ENCODE assay signal across 1 cellular context in genomic region chr11:107408762-107409200, GRCh38.
TF ChIP-seq lines count a peak whose summit lies in the region.

No MANE protein-coding gene starts in this region.

TF ChIP-seq in HepG2, 621 proteins besides CTCF, POLR2A, EP300 and RAD21 (continued from another document and continues in another):
- TF ChIP-seq, protein P1, sequence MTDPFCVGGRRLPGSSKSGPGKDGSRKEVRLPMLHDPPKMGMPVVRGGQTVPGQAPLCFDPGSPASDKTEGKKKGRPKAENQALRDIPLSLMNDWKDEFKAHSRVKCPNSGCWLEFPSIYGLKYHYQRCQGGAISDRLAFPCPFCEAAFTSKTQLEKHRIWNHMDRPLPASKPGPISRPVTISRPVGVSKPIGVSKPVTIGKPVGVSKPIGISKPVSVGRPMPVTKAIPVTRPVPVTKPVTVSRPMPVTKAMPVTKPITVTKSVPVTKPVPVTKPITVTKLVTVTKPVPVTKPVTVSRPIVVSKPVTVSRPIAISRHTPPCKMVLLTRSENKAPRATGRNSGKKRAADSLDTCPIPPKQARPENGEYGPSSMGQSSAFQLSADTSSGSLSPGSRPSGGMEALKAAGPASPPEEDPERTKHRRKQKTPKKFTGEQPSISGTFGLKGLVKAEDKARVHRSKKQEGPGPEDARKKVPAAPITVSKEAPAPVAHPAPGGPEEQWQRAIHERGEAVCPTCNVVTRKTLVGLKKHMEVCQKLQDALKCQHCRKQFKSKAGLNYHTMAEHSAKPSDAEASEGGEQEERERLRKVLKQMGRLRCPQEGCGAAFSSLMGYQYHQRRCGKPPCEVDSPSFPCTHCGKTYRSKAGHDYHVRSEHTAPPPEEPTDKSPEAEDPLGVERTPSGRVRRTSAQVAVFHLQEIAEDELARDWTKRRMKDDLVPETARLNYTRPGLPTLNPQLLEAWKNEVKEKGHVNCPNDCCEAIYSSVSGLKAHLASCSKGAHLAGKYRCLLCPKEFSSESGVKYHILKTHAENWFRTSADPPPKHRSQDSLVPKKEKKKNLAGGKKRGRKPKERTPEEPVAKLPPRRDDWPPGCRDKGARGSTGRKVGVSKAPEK (CRISPR knock-in tag; IDR thresholded peaks at IDR 0.05; ENCODE audit: borderline replicate concordance) = no peak
- no peak for TF ChIP-seq ZNF747 (CRISPR knock-in tag; IDR thresholded peaks at IDR 0.05; ENCODE audit: borderline replicate concordance)
- peak; percentile 86 for TF ChIP-seq HHEX (CRISPR knock-in tag; IDR thresholded peaks at IDR 0.05)
- TF ChIP-seq PAWR (CRISPR knock-in tag; IDR thresholded peaks at IDR 0.05; ENCODE audit: borderline replicate concordance) = 0 out of 2 replicates have a peak, but pooled peaks have one; percentile 50
- TF ChIP-seq EHMT2 (IDR thresholded peaks at IDR 0.05; ENCODE audit: borderline replicate concordance, low read depth, low read length) = no peak; the same call in 1 of the 2 replicates
- TF ChIP-seq, protein P2, sequence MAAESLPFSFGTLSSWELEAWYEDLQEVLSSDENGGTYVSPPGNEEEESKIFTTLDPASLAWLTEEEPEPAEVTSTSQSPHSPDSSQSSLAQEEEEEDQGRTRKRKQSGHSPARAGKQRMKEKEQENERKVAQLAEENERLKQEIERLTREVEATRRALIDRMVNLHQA (CRISPR knock-in tag; IDR thresholded peaks at IDR 0.05) = no peak
- no peak for TF ChIP-seq SRF (IDR thresholded peaks at IDR 0.05; ENCODE audit: low read depth, low read length)
- TF ChIP-seq, protein P3, sequence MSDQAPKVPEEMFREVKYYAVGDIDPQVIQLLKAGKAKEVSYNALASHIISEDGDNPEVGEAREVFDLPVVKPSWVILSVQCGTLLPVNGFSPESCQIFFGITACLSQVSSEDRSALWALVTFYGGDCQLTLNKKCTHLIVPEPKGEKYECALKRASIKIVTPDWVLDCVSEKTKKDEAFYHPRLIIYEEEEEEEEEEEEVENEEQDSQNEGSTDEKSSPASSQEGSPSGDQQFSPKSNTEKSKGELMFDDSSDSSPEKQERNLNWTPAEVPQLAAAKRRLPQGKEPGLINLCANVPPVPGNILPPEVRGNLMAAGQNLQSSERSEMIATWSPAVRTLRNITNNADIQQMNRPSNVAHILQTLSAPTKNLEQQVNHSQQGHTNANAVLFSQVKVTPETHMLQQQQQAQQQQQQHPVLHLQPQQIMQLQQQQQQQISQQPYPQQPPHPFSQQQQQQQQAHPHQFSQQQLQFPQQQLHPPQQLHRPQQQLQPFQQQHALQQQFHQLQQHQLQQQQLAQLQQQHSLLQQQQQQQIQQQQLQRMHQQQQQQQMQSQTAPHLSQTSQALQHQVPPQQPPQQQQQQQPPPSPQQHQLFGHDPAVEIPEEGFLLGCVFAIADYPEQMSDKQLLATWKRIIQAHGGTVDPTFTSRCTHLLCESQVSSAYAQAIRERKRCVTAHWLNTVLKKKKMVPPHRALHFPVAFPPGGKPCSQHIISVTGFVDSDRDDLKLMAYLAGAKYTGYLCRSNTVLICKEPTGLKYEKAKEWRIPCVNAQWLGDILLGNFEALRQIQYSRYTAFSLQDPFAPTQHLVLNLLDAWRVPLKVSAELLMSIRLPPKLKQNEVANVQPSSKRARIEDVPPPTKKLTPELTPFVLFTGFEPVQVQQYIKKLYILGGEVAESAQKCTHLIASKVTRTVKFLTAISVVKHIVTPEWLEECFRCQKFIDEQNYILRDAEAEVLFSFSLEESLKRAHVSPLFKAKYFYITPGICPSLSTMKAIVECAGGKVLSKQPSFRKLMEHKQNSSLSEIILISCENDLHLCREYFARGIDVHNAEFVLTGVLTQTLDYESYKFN (CRISPR knock-in tag; conservative IDR thresholded peaks at IDR 0.05) = peak; percentile 94
- TF ChIP-seq RARA (CRISPR knock-in tag; IDR thresholded peaks at IDR 0.05) = peak; percentile 85
- peak; percentile 9; the same call in 1 of the 2 replicates for TF ChIP-seq CEBPG (CRISPR knock-in tag; IDR thresholded peaks at IDR 0.05)
- TF ChIP-seq MAFK (conservative IDR thresholded peaks at IDR 0.05 in 1 of 2, IDR thresholded peaks at IDR 0.05 in 1 of 2; ENCODE audit: low read length in 2 of 2) = no peak
- TF ChIP-seq TBX3 (IDR thresholded peaks at IDR 0.05; ENCODE audit: borderline replicate concordance) = peak; percentile 91
- TF ChIP-seq, protein P4, sequence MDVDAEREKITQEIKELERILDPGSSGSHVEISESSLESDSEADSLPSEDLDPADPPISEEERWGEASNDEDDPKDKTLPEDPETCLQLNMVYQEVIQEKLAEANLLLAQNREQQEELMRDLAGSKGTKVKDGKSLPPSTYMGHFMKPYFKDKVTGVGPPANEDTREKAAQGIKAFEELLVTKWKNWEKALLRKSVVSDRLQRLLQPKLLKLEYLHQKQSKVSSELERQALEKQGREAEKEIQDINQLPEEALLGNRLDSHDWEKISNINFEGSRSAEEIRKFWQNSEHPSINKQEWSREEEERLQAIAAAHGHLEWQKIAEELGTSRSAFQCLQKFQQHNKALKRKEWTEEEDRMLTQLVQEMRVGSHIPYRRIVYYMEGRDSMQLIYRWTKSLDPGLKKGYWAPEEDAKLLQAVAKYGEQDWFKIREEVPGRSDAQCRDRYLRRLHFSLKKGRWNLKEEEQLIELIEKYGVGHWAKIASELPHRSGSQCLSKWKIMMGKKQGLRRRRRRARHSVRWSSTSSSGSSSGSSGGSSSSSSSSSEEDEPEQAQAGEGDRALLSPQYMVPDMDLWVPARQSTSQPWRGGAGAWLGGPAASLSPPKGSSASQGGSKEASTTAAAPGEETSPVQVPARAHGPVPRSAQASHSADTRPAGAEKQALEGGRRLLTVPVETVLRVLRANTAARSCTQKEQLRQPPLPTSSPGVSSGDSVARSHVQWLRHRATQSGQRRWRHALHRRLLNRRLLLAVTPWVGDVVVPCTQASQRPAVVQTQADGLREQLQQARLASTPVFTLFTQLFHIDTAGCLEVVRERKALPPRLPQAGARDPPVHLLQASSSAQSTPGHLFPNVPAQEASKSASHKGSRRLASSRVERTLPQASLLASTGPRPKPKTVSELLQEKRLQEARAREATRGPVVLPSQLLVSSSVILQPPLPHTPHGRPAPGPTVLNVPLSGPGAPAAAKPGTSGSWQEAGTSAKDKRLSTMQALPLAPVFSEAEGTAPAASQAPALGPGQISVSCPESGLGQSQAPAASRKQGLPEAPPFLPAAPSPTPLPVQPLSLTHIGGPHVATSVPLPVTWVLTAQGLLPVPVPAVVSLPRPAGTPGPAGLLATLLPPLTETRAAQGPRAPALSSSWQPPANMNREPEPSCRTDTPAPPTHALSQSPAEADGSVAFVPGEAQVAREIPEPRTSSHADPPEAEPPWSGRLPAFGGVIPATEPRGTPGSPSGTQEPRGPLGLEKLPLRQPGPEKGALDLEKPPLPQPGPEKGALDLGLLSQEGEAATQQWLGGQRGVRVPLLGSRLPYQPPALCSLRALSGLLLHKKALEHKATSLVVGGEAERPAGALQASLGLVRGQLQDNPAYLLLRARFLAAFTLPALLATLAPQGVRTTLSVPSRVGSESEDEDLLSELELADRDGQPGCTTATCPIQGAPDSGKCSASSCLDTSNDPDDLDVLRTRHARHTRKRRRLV (CRISPR knock-in tag; IDR thresholded peaks at IDR 0.05) = no peak
- TF ChIP-seq ZBTB1 (CRISPR knock-in tag; IDR thresholded peaks at IDR 0.05; ENCODE audit: borderline replicate concordance) = no peak
- peak; percentile 85 for TF ChIP-seq HDAC2 (CRISPR knock-in tag; IDR thresholded peaks at IDR 0.05)
- no peak for TF ChIP-seq ZFP62 (CRISPR knock-in tag; IDR thresholded peaks at IDR 0.05)
- TF ChIP-seq, protein P5, sequence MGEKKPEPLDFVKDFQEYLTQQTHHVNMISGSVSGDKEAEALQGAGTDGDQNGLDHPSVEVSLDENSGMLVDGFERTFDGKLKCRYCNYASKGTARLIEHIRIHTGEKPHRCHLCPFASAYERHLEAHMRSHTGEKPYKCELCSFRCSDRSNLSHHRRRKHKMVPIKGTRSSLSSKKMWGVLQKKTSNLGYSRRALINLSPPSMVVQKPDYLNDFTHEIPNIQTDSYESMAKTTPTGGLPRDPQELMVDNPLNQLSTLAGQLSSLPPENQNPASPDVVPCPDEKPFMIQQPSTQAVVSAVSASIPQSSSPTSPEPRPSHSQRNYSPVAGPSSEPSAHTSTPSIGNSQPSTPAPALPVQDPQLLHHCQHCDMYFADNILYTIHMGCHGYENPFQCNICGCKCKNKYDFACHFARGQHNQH (CRISPR knock-in tag; IDR thresholded peaks at IDR 0.05) = peak; percentile 69; the same call in 1 of the 2 replicates
- peak; percentile 62; the same call in 1 of the 2 replicates for TF ChIP-seq ZKSCAN8 (CRISPR knock-in tag; IDR thresholded peaks at IDR 0.05; ENCODE audit: borderline replicate concordance)
- no peak for TF ChIP-seq AGO1 (IDR thresholded peaks at IDR 0.05; ENCODE audit: low read depth, low read length, poor library complexity, severe bottlenecking)
- TF ChIP-seq ZNF605 (CRISPR knock-in tag; IDR thresholded peaks at IDR 0.05) = no peak
- TF ChIP-seq TARDBP (CRISPR knock-in tag; IDR thresholded peaks at IDR 0.05) = peak; percentile 73
- TF ChIP-seq MEIS2 (CRISPR knock-in tag; IDR thresholded peaks at IDR 0.05) = no peak
- no peak for TF ChIP-seq IKZF4 (CRISPR knock-in tag; IDR thresholded peaks at IDR 0.05; ENCODE audit: borderline replicate concordance, low read depth, not compliant biosample characterization)
- peak; percentile 43; the same call in 1 of the 2 replicates for TF ChIP-seq SIX4 (CRISPR knock-in tag; IDR thresholded peaks at IDR 0.05)
- TF ChIP-seq ZNF263 (CRISPR knock-in tag; IDR thresholded peaks at IDR 0.05) = no peak
- TF ChIP-seq ZNF432 (CRISPR knock-in tag; IDR thresholded peaks at IDR 0.05; ENCODE audit: borderline replicate concordance) = no peak
- no peak for TF ChIP-seq NFKB2 (CRISPR knock-in tag; IDR thresholded peaks at IDR 0.05; ENCODE audit: borderline replicate concordance)
- peak; percentile 74 for TF ChIP-seq NFIC (IDR thresholded peaks at IDR 0.05; ENCODE audit: low read length)
- peak; percentile 91 for TF ChIP-seq FOXA1 (IDR thresholded peaks at IDR 0.05)
- peak; percentile 82 for TF ChIP-seq FOXA1 (CRISPR knock-in tag; IDR thresholded peaks at IDR 0.05)
- TF ChIP-seq SOX13 (IDR thresholded peaks at IDR 0.05) = no peak
- TF ChIP-seq SOX13 (CRISPR knock-in tag; conservative IDR thresholded peaks at IDR 0.05 in 1 of 2, IDR thresholded peaks at IDR 0.05 in 1 of 2) = peak in 1 of 2 experiments; percentile 83; a peak in 2 of 4 replicates
- TF ChIP-seq RXRB (CRISPR knock-in tag; IDR thresholded peaks at IDR 0.05; ENCODE audit: borderline replicate concordance) = peak; percentile 77; the same call in 1 of the 2 replicates
- TF ChIP-seq MIXL1 (CRISPR knock-in tag; IDR thresholded peaks at IDR 0.05) = peak; percentile 94
- 0 out of 2 replicates have a peak, but pooled peaks have one; percentile 31 for TF ChIP-seq ZBTB7B (CRISPR knock-in tag; IDR thresholded peaks at IDR 0.05)
- TF ChIP-seq NR2C2 (CRISPR knock-in tag; IDR thresholded peaks at IDR 0.05; ENCODE audit: borderline replicate concordance) = peak; percentile 42; the same call in 1 of the 2 replicates
- TF ChIP-seq CBX5 (CRISPR knock-in tag; IDR thresholded peaks at IDR 0.05; ENCODE audit: borderline replicate concordance) = no peak
- peak in 1 of 2 experiments; percentile 43; a peak in 1 of 4 replicates for TF ChIP-seq KLF16 (CRISPR knock-in tag; IDR thresholded peaks at IDR 0.05)
- TF ChIP-seq, protein P6, sequence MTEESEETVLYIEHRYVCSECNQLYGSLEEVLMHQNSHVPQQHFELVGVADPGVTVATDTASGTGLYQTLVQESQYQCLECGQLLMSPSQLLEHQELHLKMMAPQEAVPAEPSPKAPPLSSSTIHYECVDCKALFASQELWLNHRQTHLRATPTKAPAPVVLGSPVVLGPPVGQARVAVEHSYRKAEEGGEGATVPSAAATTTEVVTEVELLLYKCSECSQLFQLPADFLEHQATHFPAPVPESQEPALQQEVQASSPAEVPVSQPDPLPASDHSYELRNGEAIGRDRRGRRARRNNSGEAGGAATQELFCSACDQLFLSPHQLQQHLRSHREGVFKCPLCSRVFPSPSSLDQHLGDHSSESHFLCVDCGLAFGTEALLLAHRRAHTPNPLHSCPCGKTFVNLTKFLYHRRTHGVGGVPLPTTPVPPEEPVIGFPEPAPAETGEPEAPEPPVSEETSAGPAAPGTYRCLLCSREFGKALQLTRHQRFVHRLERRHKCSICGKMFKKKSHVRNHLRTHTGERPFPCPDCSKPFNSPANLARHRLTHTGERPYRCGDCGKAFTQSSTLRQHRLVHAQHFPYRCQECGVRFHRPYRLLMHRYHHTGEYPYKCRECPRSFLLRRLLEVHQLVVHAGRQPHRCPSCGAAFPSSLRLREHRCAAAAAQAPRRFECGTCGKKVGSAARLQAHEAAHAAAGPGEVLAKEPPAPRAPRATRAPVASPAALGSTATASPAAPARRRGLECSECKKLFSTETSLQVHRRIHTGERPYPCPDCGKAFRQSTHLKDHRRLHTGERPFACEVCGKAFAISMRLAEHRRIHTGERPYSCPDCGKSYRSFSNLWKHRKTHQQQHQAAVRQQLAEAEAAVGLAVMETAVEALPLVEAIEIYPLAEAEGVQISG (CRISPR knock-in tag; IDR thresholded peaks at IDR 0.05) = no peak
- TF ChIP-seq, protein P7, sequence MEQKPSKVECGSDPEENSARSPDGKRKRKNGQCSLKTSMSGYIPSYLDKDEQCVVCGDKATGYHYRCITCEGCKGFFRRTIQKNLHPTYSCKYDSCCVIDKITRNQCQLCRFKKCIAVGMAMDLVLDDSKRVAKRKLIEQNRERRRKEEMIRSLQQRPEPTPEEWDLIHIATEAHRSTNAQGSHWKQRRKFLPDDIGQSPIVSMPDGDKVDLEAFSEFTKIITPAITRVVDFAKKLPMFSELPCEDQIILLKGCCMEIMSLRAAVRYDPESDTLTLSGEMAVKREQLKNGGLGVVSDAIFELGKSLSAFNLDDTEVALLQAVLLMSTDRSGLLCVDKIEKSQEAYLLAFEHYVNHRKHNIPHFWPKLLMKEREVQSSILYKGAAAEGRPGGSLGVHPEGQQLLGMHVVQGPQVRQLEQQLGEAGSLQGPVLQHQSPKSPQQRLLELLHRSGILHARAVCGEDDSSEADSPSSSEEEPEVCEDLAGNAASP (CRISPR knock-in tag; IDR thresholded peaks at IDR 0.05; ENCODE audit: borderline replicate concordance) = peak; percentile 66; the same call in 1 of the 2 replicates
- peak; percentile 83; the same call in 1 of the 2 replicates for TF ChIP-seq ZNF503 (CRISPR knock-in tag; IDR thresholded peaks at IDR 0.05)
- peak; percentile 67 for TF ChIP-seq ASH2L (IDR thresholded peaks at IDR 0.05; ENCODE audit: insufficient read length, low read depth, low read length)
- peak; percentile 72; the same call in 1 of the 2 replicates for TF ChIP-seq CREM (IDR thresholded peaks at IDR 0.05)
- no peak for TF ChIP-seq CREM (CRISPR knock-in tag; IDR thresholded peaks at IDR 0.05)
- peak; percentile 89 for TF ChIP-seq GATAD2A (CRISPR knock-in tag; IDR thresholded peaks at IDR 0.05)
- TF ChIP-seq IRF2 (CRISPR knock-in tag; IDR thresholded peaks at IDR 0.05) = peak; percentile 57; the same call in 1 of the 2 replicates
- TF ChIP-seq ERF (CRISPR knock-in tag; IDR thresholded peaks at IDR 0.05) = 0 out of 2 replicates have a peak, but pooled peaks have one; percentile 44
- TF ChIP-seq FOXO1 (CRISPR knock-in tag; IDR thresholded peaks at IDR 0.05) = 0 out of 2 replicates have a peak, but pooled peaks have one; percentile 26
